ENCODE assay signal across 19 cellular contexts in the genomic region with DNA sequence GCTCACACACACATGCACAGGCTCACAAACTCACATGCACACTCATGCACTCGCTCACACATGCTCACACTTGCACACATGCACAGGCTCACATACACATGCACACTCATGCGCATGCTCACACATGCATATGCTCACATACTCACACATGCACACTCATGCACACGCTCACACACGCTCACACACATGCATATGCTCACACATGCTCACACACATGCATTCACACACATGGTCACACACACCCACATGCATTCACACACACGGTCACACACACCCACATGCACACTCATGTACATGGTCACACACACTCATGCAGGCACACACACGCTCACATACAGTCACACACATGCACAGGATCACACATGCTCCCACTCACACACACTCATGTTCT.
A peak's percentile ranks its signal among the peaks of the same experiment; 100 is the strongest.
DNase-seq lines count a peak whose midpoint lies in the region; ATAC-seq, FAIRE-seq and TF ChIP-seq lines count a peak whose summit lies in the region.
"Had no signal": no experiment of that assay in that cellular context is flagged by ENCODE, and none has a peak within 500 bp of the region (broad histone marks: within the 10 kb centered on the region; RNA-seq: fewer than 3 reads in every experiment).

No MANE protein-coding gene starts in this region.

- FAIRE-seq in keratinocyte (lab: Jason Lieb, UNC), result no peak
- FAIRE-seq: D721Med, GM12892 had no signal

- dilution Hi-C loops in keratinocyte (cut with MboI; ENCODE audit: extremely low pct_ligation_motif_present, low sequenced_read_pairs), result no loop called here

- H3K79me2 ChIP-seq in GM23338 (replicated peaks; ENCODE audit: insufficient read depth) (no peaks in the 10 kb centered on the region), keratinocyte (ENCODE audit: control insufficient read depth, insufficient read depth, low read length) (no peaks in the 10 kb centered on the region)

- ATAC-seq in GM23338 (no peak), RWPE2 (ENCODE audit: low read depth) (no peak), HG02571 (IDR thresholded peaks at IDR 0.05; ENCODE audit: unreplicated experiment) (no peak)
- ATAC-seq: left ventricle myocardium superior had no signal

- H3K27me3 ChIP-seq in GM23338 (ENCODE audit: insufficient read depth) (no peaks in the 10 kb centered on the region), RWPE2 (ENCODE audit: insufficient read depth, poor library complexity, severe bottlenecking) (no peaks in the 10 kb centered on the region), keratinocyte (ENCODE audit: control insufficient read depth, extremely low read depth, insufficient read depth, low read length) (no peaks in the 10 kb centered on the region), BE2C (no peaks in the 10 kb centered on the region)

- H3K27ac Mint-ChIP-seq in GM23338 (peak overlapping the region; percentile 51; the same call in 1 of the 2 replicates), progenitor cell of endocrine pancreas (peak overlapping the region; percentile 97)
- H3K27ac Mint-ChIP-seq: activated CD4-positive, alpha-beta T cell treated with anti-CD3 and anti-CD28 coated beads, Interleukin-2, amount 10 ng/mL, durations not matched to agents 7 days and 5 days; activated naive CD8-positive, alpha-beta T cell; naive B cell had no signal

- peaks cover 28% of the 10 kb centered on the region for H3K36me3 Mint-ChIP-seq in GM23338 (ENCODE audit: low read depth)
- peaks cover 2% of the 10 kb centered on the region for H3K36me3 Mint-ChIP-seq in progenitor cell of endocrine pancreas (ENCODE audit: insufficient read depth)
- H3K36me3 Mint-ChIP-seq: activated naive CD8-positive, alpha-beta T cell had no signal

- H3K4me3 ChIP-seq in GM23338 (no peak overlapping the region), RWPE2 (ENCODE audit: severe bottlenecking) (no peak overlapping the region), keratinocyte (ENCODE audit: control insufficient read depth in 2 of 3, extremely low read depth in 1 of 3, insufficient read depth in 2 of 3, low read depth in 1 of 3, low read length in 3 of 3) (no peak overlapping the region), BE2C (ENCODE audit: low read depth, low read length) (no peak overlapping the region)

- H3K4me1 Mint-ChIP-seq in GM23338 (peaks cover 21% of the 10 kb centered on the region), progenitor cell of endocrine pancreas (ENCODE audit: low read depth) (peaks cover 28% of the 10 kb centered on the region)
- H3K4me1 Mint-ChIP-seq: activated CD4-positive, alpha-beta T cell treated with anti-CD3 and anti-CD28 coated beads, Interleukin-2, amount 10 ng/mL, durations not matched to agents 7 days and 5 days; central memory CD8-positive, alpha-beta T cell had no signal

- H3K4me1 ChIP-seq in GM23338 (ENCODE audit: insufficient read depth), result peaks cover 18% of the 10 kb centered on the region; the same call in 1 of the 2 replicates
- H3K4me1 ChIP-seq in RWPE2 (ENCODE audit: insufficient read depth, poor library complexity, severe bottlenecking), result peaks cover 26% of the 10 kb centered on the region
- H3K4me1 ChIP-seq in keratinocyte (ENCODE audit: control insufficient read depth, extremely low read depth, insufficient read depth, low read length), result peaks cover 12% of the 10 kb centered on the region
- no peaks in the 10 kb centered on the region for H3K4me1 ChIP-seq in BE2C

- H3K9me3 ChIP-seq in RWPE2 (ENCODE audit: severe bottlenecking) (peaks cover 13% of the 10 kb centered on the region), keratinocyte (ENCODE audit: control insufficient read depth, low read depth, low read length) (peaks cover 9% of the 10 kb centered on the region), BE2C (no peaks in the 10 kb centered on the region)

- TF ChIP-seq CTCF in GM23338 (conservative IDR thresholded peaks at IDR 0.05; ENCODE audit: low read depth in 2 of 2), result no peak
- no peak for TF ChIP-seq CTCF in RWPE2 (IDR thresholded peaks at IDR 0.05; ENCODE audit: poor library complexity, severe bottlenecking)
- TF ChIP-seq CTCF in keratinocyte (optimal IDR thresholded peaks at IDR 0.05 in 1 of 3, IDR thresholded peaks at IDR 0.05 in 1 of 3, conservative IDR thresholded peaks at IDR 0.05 in 1 of 3; ENCODE audit: extremely low read depth in 1 of 3, insufficient read depth in 2 of 3, low read length in 3 of 3), result no peak
- no peak for TF ChIP-seq CTCF in progenitor cell of endocrine pancreas (IDR thresholded peaks at IDR 0.05; ENCODE audit: unreplicated experiment)
- no peak for TF ChIP-seq CTCF in BE2C (IDR thresholded peaks at IDR 0.05; ENCODE audit: low read depth, low read length)

- no peak overlapping the region for H3K4me2 ChIP-seq in GM23338
- peak overlapping the region; percentile 12 for H3K4me2 ChIP-seq in keratinocyte (ENCODE audit: control insufficient read depth, extremely low read depth, insufficient read depth, low read depth, low read length)

- H3K27ac ChIP-seq in GM23338 (ENCODE audit: low read depth), result no peak overlapping the region
- peak overlapping the region; percentile 95 for H3K27ac ChIP-seq in RWPE2 (ENCODE audit: poor library complexity, severe bottlenecking)
- no peak overlapping the region for H3K27ac ChIP-seq in keratinocyte (ENCODE audit: control insufficient read depth, insufficient read depth, low read length)

- H3K27me3 Mint-ChIP-seq in GM23338 (ENCODE audit: insufficient read depth, low read depth, poor library complexity), result peaks cover 5% of the 10 kb centered on the region
- H3K27me3 Mint-ChIP-seq in progenitor cell of endocrine pancreas, result no peaks in the 10 kb centered on the region

- no peak overlapping the region for H3K4me3 Mint-ChIP-seq in GM23338
- no peak overlapping the region for H3K4me3 Mint-ChIP-seq in progenitor cell of endocrine pancreas (ENCODE audit: low read depth)
- H3K4me3 Mint-ChIP-seq: activated CD4-positive, alpha-beta T cell treated with anti-CD3 and anti-CD28 coated beads, Interleukin-2, amount 10 ng/mL, durations not matched to agents 7 days and 5 days; activated naive CD8-positive, alpha-beta T cell; central memory CD8-positive, alpha-beta T cell; naive B cell had no signal

- no peaks in the 10 kb centered on the region for H3K9me2 ChIP-seq in GM23338 (ENCODE audit: insufficient read depth)

- DNase-seq in GM23338 (ENCODE audit: low spot score), result no peak
- peak; percentile 34 for DNase-seq in RWPE2 (ENCODE audit: low spot score)
- no peak for DNase-seq in keratinocyte (ENCODE audit: low read depth, low spot score)
- no peak for DNase-seq in progenitor cell of endocrine pancreas (ENCODE audit: low spot score, unreplicated experiment)
- DNase-seq in NCI-H2227 (lab: John Stamatoyannopoulos, UW; ENCODE audit: unreplicated experiment), result no peak
- no peak for DNase-seq in BE2C
- DNase-seq in SW 1271 (lab: John Stamatoyannopoulos, UW), result no peak
- DNase-seq: activated CD4-positive, alpha-beta T cell treated with anti-CD3 and anti-CD28 coated beads, Interleukin-2, amount 10 ng/mL, durations not matched to agents 7 days and 5 days; effector CD8-positive, alpha-beta T cell; left ventricle myocardium superior; naive B cell; NCI-H2029 treated with DMSO at 0.1 percent for 48 hours; NCI-H524 treated with DMSO at 0.1 percent for 48 hours; stimulated activated CD4-positive, alpha-beta T cell treated with anti-CD3 and anti-CD28 coated beads, Interleukin-1b, Interleukin-23, amount 100 ng/mL, for 48 hours had no signal

- no peak overlapping the region for H3K9ac ChIP-seq in keratinocyte (ENCODE audit: control insufficient read depth, extremely low read depth, insufficient read depth, low read length)

- H2AFZ ChIP-seq in GM23338 (no peak overlapping the region), keratinocyte (ENCODE audit: control insufficient read depth, low read length) (no peak overlapping the region)

- no peaks in the 10 kb centered on the region; the same call in 1 of the 2 replicates for H3F3A ChIP-seq in GM23338 (replicated peaks; ENCODE audit: low read depth)

- H3K36me3 ChIP-seq in GM23338 (ENCODE audit: insufficient read depth) (no peaks in the 10 kb centered on the region), RWPE2 (ENCODE audit: low read depth) (no peaks in the 10 kb centered on the region), keratinocyte (ENCODE audit: control insufficient read depth in 2 of 2, extremely low read depth in 1 of 2, insufficient read depth in 2 of 2, low read length in 2 of 2) (no peaks in the 10 kb centered on the region), BE2C (no peaks in the 10 kb centered on the region)

- H3K9me3 Mint-ChIP-seq in GM23338, result peaks cover 38% of the 10 kb centered on the region
- H3K9me3 Mint-ChIP-seq in progenitor cell of endocrine pancreas (ENCODE audit: low read depth), result peaks cover 4% of the 10 kb centered on the region
- H3K9me3 Mint-ChIP-seq: central memory CD8-positive, alpha-beta T cell had no signal

- H4K20me1 ChIP-seq in GM23338 (replicated peaks; ENCODE audit: insufficient read depth) (no peaks in the 10 kb centered on the region), keratinocyte (ENCODE audit: control insufficient read depth, extremely low read depth, insufficient read depth, low read length) (no peaks in the 10 kb centered on the region)

- H3K9me1 ChIP-seq in keratinocyte (ENCODE audit: control insufficient read depth, extremely low read depth, insufficient read depth, low read length), result no peaks in the 10 kb centered on the region

TF ChIP-seq in GM23338, 12 proteins besides CTCF, POLR2A, EP300 and RAD21 (continues in another document):
- TF ChIP-seq EZH2 (IDR thresholded peaks at IDR 0.05; ENCODE audit: low read depth, unreplicated experiment), result no peak
- TF ChIP-seq POLR2AphosphoS5 (IDR thresholded peaks at IDR 0.05; ENCODE audit: low read depth), result no peak
- no peak for TF ChIP-seq STAT1 (IDR thresholded peaks at IDR 0.05; ENCODE audit: unreplicated experiment)
